14 cellular contexts compared by ENCODE assay signal in the genomic region with DNA sequence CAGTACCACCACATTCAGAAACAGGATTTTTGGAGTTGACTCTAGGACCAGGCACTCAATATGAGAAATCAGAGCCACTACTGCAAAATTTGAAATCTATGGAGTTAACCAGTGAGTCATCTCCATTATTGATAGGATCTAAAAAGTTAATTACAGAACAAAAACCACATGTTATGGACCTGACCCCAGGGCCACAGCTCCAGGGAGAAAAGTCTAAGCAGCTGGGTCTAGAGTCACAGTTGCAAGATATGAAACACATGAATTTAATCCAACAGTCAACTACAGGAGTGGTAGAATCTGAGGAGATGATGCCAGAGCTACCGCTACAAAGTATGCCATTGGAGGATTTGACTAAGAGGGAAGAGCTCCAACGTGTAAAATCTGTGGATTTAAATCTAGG. TPM values are rescaled to one million over a fixed set of nuclear protein-coding genes. Genes with fewer than 3 reads are reported as not detected.
DNase-seq lines count a peak whose midpoint lies in the region; ATAC-seq and TF ChIP-seq lines count a peak whose summit lies in the region.
"Had no signal": no experiment of that assay in that cellular context is flagged by ENCODE, and none has a peak within 500 bp of the region (broad histone marks: within the 10 kb centered on the region; RNA-seq: fewer than 3 reads in every experiment).

No MANE protein-coding gene starts in this region.

- CTCF ChIA-PET in SK-N-SH (lab: Yijun Ruan, JAX) = interaction anchor here (1.0 to 1.6 kb wide), 2 partner anchors 66 to 114 kb away, joined by 3 to 4 read pairs; no protein-coding TSS in a partner anchor
- CTCF ChIA-PET in naive thymus-derived CD4-positive, alpha-beta T cell (lab: Charles Lee) = no interaction called here

- H4K20me1 ChIP-seq in SK-N-SH (ENCODE audit: insufficient read depth) = no peaks in the 10 kb centered on the region

- no peak overlapping the region for H3K4me2 ChIP-seq in SK-N-SH

- WGBS in SK-N-SH (ENCODE audit: low lambda C conversion rate) = 50% methylated on average over 2 of the region's 2 CpGs

- no peaks in the 10 kb centered on the region for H3K9me2 ChIP-seq in SK-N-SH

- H2AFZ ChIP-seq in SK-N-SH (ENCODE audit: low read depth) = no peak overlapping the region

- no peak for TF ChIP-seq CTCF in SK-N-SH (IDR thresholded peaks at IDR 0.05)

- H3K4me3 Mint-ChIP-seq in naive thymus-derived CD4-positive, alpha-beta T cell = no peak overlapping the region
- no peak overlapping the region for H3K4me3 Mint-ChIP-seq in effector memory CD8-positive, alpha-beta T cell
- H3K4me3 Mint-ChIP-seq: CD14-positive monocyte had no signal

- H3K9me3 Mint-ChIP-seq in naive thymus-derived CD4-positive, alpha-beta T cell = peaks cover 0 to 45% (median 8%) of the 10 kb centered on the region in 11 donors
- H3K9me3 Mint-ChIP-seq in effector memory CD8-positive, alpha-beta T cell = no peaks in the 10 kb centered on the region

- peaks cover 4% of the 10 kb centered on the region for H3F3A ChIP-seq in SK-N-SH (replicated peaks; ENCODE audit: insufficient read depth)

- H3K9me3 ChIP-seq in SK-N-SH = no peaks in the 10 kb centered on the region
- H3K9me3 ChIP-seq in naive thymus-derived CD4-positive, alpha-beta T cell (ENCODE audit: control insufficient read depth in 2 of 3, low read length in 3 of 3) = peaks cover 0 to 6% (median 0%) of the 10 kb centered on the region in 3 experiments
- H3K9me3 ChIP-seq: HAP-1 had no signal

- no peak for ATAC-seq in HG03460 (IDR thresholded peaks at IDR 0.05; ENCODE audit: unreplicated experiment)
- ATAC-seq in naive thymus-derived CD4-positive, alpha-beta T cell = no peak
- ATAC-seq in effector memory CD8-positive, alpha-beta T cell (replicated peaks) = no peak

- TF ChIP-seq RAD21 in SK-N-SH (IDR thresholded peaks at IDR 0.05; ENCODE audit: low read length) = no peak

- H3K4me3 ChIP-seq in SK-N-SH (ENCODE audit: low read depth in 2 of 2, low read length in 1 of 2) = no peak overlapping the region
- H3K4me3 ChIP-seq in naive thymus-derived CD4-positive, alpha-beta T cell (ENCODE audit: low read length) = no peak overlapping the region
- H3K4me3 ChIP-seq: HAP-1 had no signal

- H3K36me3 Mint-ChIP-seq in naive thymus-derived CD4-positive, alpha-beta T cell = peaks cover 0 to 19% (median 6%) of the 10 kb centered on the region in 5 donors
- H3K36me3 Mint-ChIP-seq in effector memory CD8-positive, alpha-beta T cell (ENCODE audit: insufficient read depth) = peaks cover 5% of the 10 kb centered on the region
- H3K36me3 Mint-ChIP-seq: CD14-positive monocyte had no signal

- H3K4me1 ChIP-seq in SK-N-SH (ENCODE audit: control insufficient read depth in 1 of 2, insufficient read depth in 2 of 2, low read depth in 1 of 2, low read length in 1 of 2) = peaks cover 0 to 6% of the 10 kb centered on the region in 2 experiments; a peak in 1 of 4 replicates
- peaks cover 0 to 16% of the 10 kb centered on the region in 2 donors for H3K4me1 ChIP-seq in naive thymus-derived CD4-positive, alpha-beta T cell (ENCODE audit: control insufficient read depth in 2 of 2, insufficient read depth in 2 of 2, low read length in 2 of 2)
- H3K4me1 ChIP-seq: HAP-1 had no signal

- no peak overlapping the region for H3K27ac Mint-ChIP-seq in naive thymus-derived CD4-positive, alpha-beta T cell
- no peak overlapping the region for H3K27ac Mint-ChIP-seq in effector memory CD8-positive, alpha-beta T cell
- H3K27ac Mint-ChIP-seq: CD14-positive monocyte had no signal

- H3K27me3 ChIP-seq in SK-N-SH (ENCODE audit: insufficient read depth) = no peaks in the 10 kb centered on the region
- H3K27me3 ChIP-seq in naive thymus-derived CD4-positive, alpha-beta T cell (ENCODE audit: control insufficient read depth in 2 of 2, insufficient read depth in 2 of 2, low read length in 2 of 2) = no peaks in the 10 kb centered on the region

- intact Hi-C loops in naive thymus-derived CD4-positive, alpha-beta T cell (cut with micrococcal nuclease) = no loop called here

- H3K27ac ChIP-seq in SK-N-SH (ENCODE audit: low read depth in 2 of 2, low read length in 1 of 2) = no peak overlapping the region
- no peak overlapping the region for H3K27ac ChIP-seq in naive thymus-derived CD4-positive, alpha-beta T cell (ENCODE audit: low read depth, low read length)

- DNase-seq in HCEC 1CT = peak; percentile 51
- DNase-seq in SK-N-SH = no peak
- DNase-seq in fibroblast of gingiva (ENCODE audit: low read depth) = peak; percentile 15
- DNase-seq in stromal cell of bone marrow (ENCODE audit: low read depth) = peak; percentile 16
- DNase-seq in naive thymus-derived CD4-positive, alpha-beta T cell = no peak
- DNase-seq in effector memory CD8-positive, alpha-beta T cell = no peak
- DNase-seq: MM.1S, NCI-H1092 treated with DMSO at 0.1 percent for 48 hours, NCI-H226, NCI-H524 treated with DMSO at 0.1 percent for 48 hours, SHP77 treated with DMSO at 0.1 percent for 48 hours had no signal

- H3K79me2 ChIP-seq in SK-N-SH (ENCODE audit: insufficient read depth) = no peaks in the 10 kb centered on the region

- H3K27me3 Mint-ChIP-seq in naive thymus-derived CD4-positive, alpha-beta T cell = peaks cover 19 to 66% (median 31%) of the 10 kb centered on the region in 5 donors
- H3K27me3 Mint-ChIP-seq in effector memory CD8-positive, alpha-beta T cell = peaks cover 50 to 51% of the 10 kb centered on the region in 2 donors

- no peak for TF ChIP-seq EP300 in SK-N-SH (IDR thresholded peaks at IDR 0.05; ENCODE audit: borderline replicate concordance in 1 of 2, low read depth in 1 of 2, low read length in 1 of 2)

- POLR2A ChIA-PET in SK-N-SH (lab: Yijun Ruan, JAX) = no interaction called here
- POLR2A ChIA-PET in naive thymus-derived CD4-positive, alpha-beta T cell (lab: Charles Lee) = no interaction called here

- no peaks in the 10 kb centered on the region for H3K36me3 ChIP-seq in SK-N-SH (replicated peaks in 1 of 2; ENCODE audit: control insufficient read depth in 1 of 2, insufficient read depth in 2 of 2, low read length in 1 of 2)
- H3K36me3 ChIP-seq in naive thymus-derived CD4-positive, alpha-beta T cell (ENCODE audit: control insufficient read depth in 2 of 3, insufficient read depth in 3 of 3, low read length in 3 of 3) = no peaks in the 10 kb centered on the region
- H3K36me3 ChIP-seq: HAP-1 had no signal

- peaks cover 0 to 2% (median 0%) of the 10 kb centered on the region in 7 donors for H3K4me1 Mint-ChIP-seq in naive thymus-derived CD4-positive, alpha-beta T cell
- H3K4me1 Mint-ChIP-seq in effector memory CD8-positive, alpha-beta T cell (ENCODE audit: low read depth in 2 of 2) = peaks cover 13 to 14% of the 10 kb centered on the region in 2 donors
- H3K4me1 Mint-ChIP-seq: CD14-positive monocyte had no signal

- H3K9ac ChIP-seq in SK-N-SH = no peak overlapping the region

TF ChIP-seq in SK-N-SH, 30 proteins besides CTCF, POLR2A, EP300 and RAD21:
- TF ChIP-seq FOSL2 (IDR thresholded peaks at IDR 0.05; ENCODE audit: borderline replicate concordance, low read depth) (peak; percentile 15; the same call in 1 of the 2 replicates), SIN3A (IDR thresholded peaks at IDR 0.05; ENCODE audit: borderline replicate concordance, low read depth, low read length) (no peak)

RNA-seq across cellular contexts. Expression of a gene that starts 13.4 kb away (rescaled TPM):
- polyA plus RNA-seq in SK-N-SH (2012; rRNA removed) = 22.3 and 36.5 TPM in 2 replicates
- 26.9 and 29.5 TPM in 2 replicates for polyA plus RNA-seq in SK-N-SH (2012; cell fraction: cytosol; rRNA removed)
- polyA plus RNA-seq in SK-N-SH (2012; cell fraction: nucleus; rRNA removed) = 87.7 and 112 TPM in 2 replicates
- 10 to 100 TPM; 26.6 to 64.6 (median 50.1) TPM for total RNA-seq in naive thymus-derived CD4-positive, alpha-beta T cell
- 10 to 100 TPM; 43.4 to 48.6 TPM for polyA plus RNA-seq in naive thymus-derived CD4-positive, alpha-beta T cell

RNA-seq across cellular contexts. Expression of a gene that starts 59.4 kb away (rescaled TPM):
- 2.3 and 2.7 TPM in 2 replicates for polyA plus RNA-seq in SK-N-SH (2012; rRNA removed)
- polyA plus RNA-seq in SK-N-SH (2012; cell fraction: cytosol; rRNA removed) = 2.5 and 2.8 TPM in 2 replicates
- 2.8 and 3.3 TPM in 2 replicates for polyA plus RNA-seq in SK-N-SH (2012; cell fraction: nucleus; rRNA removed)
- total RNA-seq in naive thymus-derived CD4-positive, alpha-beta T cell = 1 to 10 TPM in 4 of 5 experiments, under 1 TPM in 1; 0.61 to 2.7 (median 1.9) TPM
- polyA plus RNA-seq in naive thymus-derived CD4-positive, alpha-beta T cell = 1 to 10 TPM; 1.7 to 2.1 TPM

RNA-seq across cellular contexts. Expression of a gene that starts 59.5 kb away (rescaled TPM):
- 74.0 and 92.8 TPM in 2 replicates for polyA plus RNA-seq in SK-N-SH (2012; rRNA removed)
- 97.6 and 100 TPM in 2 replicates for polyA plus RNA-seq in SK-N-SH (2012; cell fraction: cytosol; rRNA removed)
- 56.0 and 77.7 TPM in 2 replicates for polyA plus RNA-seq in SK-N-SH (2012; cell fraction: nucleus; rRNA removed)
- 10 to 100 TPM; 27.8 to 45.5 (median 28.9) TPM for total RNA-seq in naive thymus-derived CD4-positive, alpha-beta T cell
- 10 to 100 TPM; 65.0 to 73.6 TPM for polyA plus RNA-seq in naive thymus-derived CD4-positive, alpha-beta T cell

Comparison
In these comparisons a context has a peak if more than half of its experiments do, and no peak if none do; other contexts are left out.
1. DNase-seq: peak in HCEC 1CT (single experiment), fibroblast of gingiva (single experiment) and stromal cell of bone marrow (single experiment); none in SK-N-SH (single experiment), naive thymus-derived CD4-positive, alpha-beta T cell (0 of 9) and effector memory CD8-positive, alpha-beta T cell (0 of 3).